21 cellular contexts compared by ENCODE assay signal in genomic region chr5:138824516-138824915, GRCh38. TPM values are rescaled to one million over a fixed set of nuclear protein-coding genes. Genes with fewer than 3 reads are reported as not detected.
A peak's percentile ranks its signal among the peaks of the same experiment; 100 is the strongest.
DNase-seq lines count a peak whose midpoint lies in the region; ATAC-seq, FAIRE-seq and TF ChIP-seq lines count a peak whose summit lies in the region.
"Had no signal": no experiment of that assay in that cellular context is flagged by ENCODE, and none has a peak within 500 bp of the region (broad histone marks: within the 10 kb centered on the region; RNA-seq: fewer than 3 reads in every experiment).

No MANE protein-coding gene starts in this region.

- peaks cover 14% of the 10 kb centered on the region for H3K27me3 Mint-ChIP-seq in CD8-positive, alpha-beta T cell (ENCODE audit: low read depth)
- H3K27me3 Mint-ChIP-seq: activated CD4-positive, alpha-beta T cell treated with anti-CD3 and anti-CD28 coated beads, Interleukin-2, amount 10 ng/mL, durations not matched to agents 24 days and 14 days; activated T-helper 17 cell treated with anti-CD3 and anti-CD28 coated beads, Interleukin-2, amount 50 U/mL, for 72 hours had no signal

- H3K27ac Mint-ChIP-seq in CD8-positive, alpha-beta T cell: no peak overlapping the region
- H3K27ac Mint-ChIP-seq: activated CD4-positive, alpha-beta T cell treated with anti-CD3 and anti-CD28 coated beads, Interleukin-2, amount 10 ng/mL, durations not matched to agents 24 days and 14 days; activated T-helper 17 cell treated with anti-CD3 and anti-CD28 coated beads, Interleukin-2, amount 50 U/mL, for 72 hours had no signal

- no peak for TF ChIP-seq POLR2A in A549 (IDR thresholded peaks at IDR 0.05; ENCODE audit: low read length)

- CTCF ChIA-PET in A549 (lab: Yijun Ruan, JAX): interaction anchor here (0.6 to 3.1 kb wide), 22 partner anchors 8 to 568 kb away, joined by 3 to 26 read pairs (median 3); no protein-coding TSS in a partner anchor
- CTCF ChIA-PET in A673 (lab: Charles Lee): interaction anchor here (0.7 kb wide), 1 partner anchor 8 kb away, joined by 4 read pairs; no protein-coding TSS in a partner anchor
- CTCF ChIA-PET in CD8-positive, alpha-beta T cell (lab: Charles Lee): interaction anchor here (0.7 to 2.7 kb wide), 12 partner anchors 11 to 437 kb away, joined by 3 to 28 read pairs (median 4); no protein-coding TSS in a partner anchor

- intact Hi-C loops in A673 (cut with micrococcal nuclease; ENCODE audit: unreplicated experiment) (loop anchor here (10.0 kb wide), 1 partner anchor 440 kb away; no protein-coding TSS in a partner anchor), right cardiac atrium (cut with DNase I) (no loop called here)
- intact Hi-C loops in CD8-positive, alpha-beta T cell (cut with DNase I, micrococcal nuclease): no loop called here

- no peak for FAIRE-seq in A549 (lab: Jason Lieb, UNC)
- FAIRE-seq: islet of Langerhans had no signal

- H3K36me3 ChIP-seq in A673 (ENCODE audit: insufficient read depth, low read length, poor library complexity, severe bottlenecking): peaks cover 4% of the 10 kb centered on the region
- no peaks in the 10 kb centered on the region for H3K36me3 ChIP-seq in CD8-positive, alpha-beta T cell (ENCODE audit: insufficient read depth, low read length)

- TF ChIP-seq CTCF in A549 (IDR thresholded peaks at IDR 0.05) (no peak), A673 (conservative IDR thresholded peaks at IDR 0.05; ENCODE audit: low read depth, low read length) (no peak)
- no peak for TF ChIP-seq CTCF in CD8-positive, alpha-beta T cell (IDR thresholded peaks at IDR 0.05)

- H3K4me1 ChIP-seq in A549: no peaks in the 10 kb centered on the region
- peaks cover 4% of the 10 kb centered on the region for H3K4me1 ChIP-seq in A673 (ENCODE audit: insufficient read depth, low read length, poor library complexity, severe bottlenecking)
- H3K4me1 ChIP-seq in right cardiac atrium (ENCODE audit: control insufficient read depth, insufficient read depth, low read length): peaks cover 9% of the 10 kb centered on the region
- no peaks in the 10 kb centered on the region for H3K4me1 ChIP-seq in CD8-positive, alpha-beta T cell (ENCODE audit: insufficient read depth, low read length)
- H3K4me1 ChIP-seq: upper lobe of right lung had no signal

- no peaks in the 10 kb centered on the region for H3K9me3 Mint-ChIP-seq in CD8-positive, alpha-beta T cell
- H3K9me3 Mint-ChIP-seq: activated CD4-positive, alpha-beta T cell treated with anti-CD3 and anti-CD28 coated beads, Interleukin-2, amount 10 ng/mL, durations not matched to agents 24 days and 14 days; activated T-helper 17 cell treated with anti-CD3 and anti-CD28 coated beads, Interleukin-2, amount 50 U/mL, for 72 hours; neural crest cell had no signal

- H3K4me2 ChIP-seq in A549: no peak overlapping the region

- no peak for TF ChIP-seq RAD21 in A549 (conservative IDR thresholded peaks at IDR 0.05 in 1 of 2, IDR thresholded peaks at IDR 0.05 in 1 of 2)

- H3K27ac ChIP-seq in A549 (no peak overlapping the region), A673 (ENCODE audit: low read depth, low read length, poor library complexity, severe bottlenecking) (peak overlapping the region; percentile 11), right cardiac atrium (ENCODE audit: low read length) (peak overlapping the region; percentile 13)
- no peak overlapping the region for H3K27ac ChIP-seq in CD8-positive, alpha-beta T cell (ENCODE audit: low read depth, low read length)
- H3K27ac ChIP-seq: epithelial cell of prostate, upper lobe of right lung had no signal

- H3K9me3 ChIP-seq in A549 (no peaks in the 10 kb centered on the region), A673 (ENCODE audit: low read depth, low read length, poor library complexity, severe bottlenecking) (no peaks in the 10 kb centered on the region), right cardiac atrium (ENCODE audit: control insufficient read depth, low read length) (no peaks in the 10 kb centered on the region)
- H3K9me3 ChIP-seq in CD8-positive, alpha-beta T cell (ENCODE audit: low read length): no peaks in the 10 kb centered on the region
- H3K9me3 ChIP-seq: upper lobe of right lung had no signal

- POLR2A ChIA-PET in A549 (lab: Yijun Ruan, JAX) (no interaction called here), A673 (lab: Charles Lee; ENCODE audit: low non-redundant PET) (no interaction called here)
- POLR2A ChIA-PET in CD8-positive, alpha-beta T cell (lab: Charles Lee): interaction anchor here (0.6 kb wide), 1 partner anchor 83 kb away, joined by 11 read pairs; no protein-coding TSS in a partner anchor

- TF ChIP-seq EP300 in A549 (IDR thresholded peaks at IDR 0.05): no peak

- H3K36me3 Mint-ChIP-seq in CD8-positive, alpha-beta T cell: no peaks in the 10 kb centered on the region

- no peak overlapping the region for H3K4me3 ChIP-seq in A549
- H3K4me3 ChIP-seq in A673 (ENCODE audit: low read depth, low read length, poor library complexity, severe bottlenecking): no peak overlapping the region
- no peak overlapping the region for H3K4me3 ChIP-seq in right cardiac atrium (ENCODE audit: low read length)
- no peak overlapping the region for H3K4me3 ChIP-seq in CD8-positive, alpha-beta T cell (ENCODE audit: low read depth, low read length)
- H3K4me3 ChIP-seq: coronary artery, upper lobe of right lung had no signal

- DNase-seq in A549 (ENCODE audit: low read depth in 1 of 2, low spot score in 1 of 2) (no peak), A673 (ENCODE audit: low spot score) (no peak), amniotic epithelial cell (ENCODE audit: low read depth) (peak; percentile 52), right cardiac atrium (peak; percentile 55 to 74 (median 69)), NCI-H774 (lab: John Stamatoyannopoulos, UW) (no peak)
- no peak for DNase-seq in CD8-positive, alpha-beta T cell
- DNase-seq: activated CD4-positive, alpha-beta T cell treated with anti-CD3 and anti-CD28 coated beads, Interleukin-2, amount 10 ng/mL, durations not matched to agents 24 days and 14 days; anterior cingulate cortex; DMS79 treated with DMSO at 0.1 percent for 48 hours; head of caudate nucleus; mesendoderm; upper lobe of right lung had no signal

- H3K4me1 Mint-ChIP-seq in CD8-positive, alpha-beta T cell (ENCODE audit: low read depth): no peaks in the 10 kb centered on the region
- H3K4me1 Mint-ChIP-seq: activated T-helper 17 cell treated with anti-CD3 and anti-CD28 coated beads, Interleukin-2, amount 50 U/mL, for 72 hours; neural crest cell had no signal

- no TSS peak for BruUV-seq in A673 (replicated peaks; lab: Mats Ljungman, UMichigan)

- ATAC-seq in A549: peak; percentile 58; a peak in 5 of 6 replicates
- ATAC-seq in right cardiac atrium: peak; percentile 72 to 90
- ATAC-seq in CD8-positive, alpha-beta T cell: no peak
- ATAC-seq in GM18502 (IDR thresholded peaks at IDR 0.05; ENCODE audit: poor library complexity, unreplicated experiment): no peak
- ATAC-seq in GM19351 (IDR thresholded peaks at IDR 0.05; ENCODE audit: unreplicated experiment): no peak
- ATAC-seq: activated T-helper 17 cell treated with anti-CD3 and anti-CD28 coated beads, Interleukin-2, amount 50 U/mL, for 72 hours; upper lobe of right lung had no signal

- H3K27me3 ChIP-seq in A673 (replicated peaks; ENCODE audit: insufficient read depth, low read depth, low read length, poor library complexity) (no peaks in the 10 kb centered on the region), right cardiac atrium (ENCODE audit: control insufficient read depth, insufficient read depth) (no peaks in the 10 kb centered on the region)
- no peaks in the 10 kb centered on the region for H3K27me3 ChIP-seq in CD8-positive, alpha-beta T cell (ENCODE audit: insufficient read depth, low read length)
- H3K27me3 ChIP-seq: upper lobe of right lung had no signal

- 77% methylated on average over 7 of the region's 7 CpGs for WGBS in A549 (ENCODE audit: missing lambda C conversion rate)
- 56% methylated on average over 7 of the region's 7 CpGs for WGBS in right cardiac atrium

- no peak overlapping the region for H3K4me3 Mint-ChIP-seq in CD8-positive, alpha-beta T cell
- H3K4me3 Mint-ChIP-seq: activated CD4-positive, alpha-beta T cell treated with anti-CD3 and anti-CD28 coated beads, Interleukin-2, amount 10 ng/mL, durations not matched to agents 24 days and 14 days; activated T-helper 17 cell treated with anti-CD3 and anti-CD28 coated beads, Interleukin-2, amount 50 U/mL, for 72 hours; CD14-positive monocyte; neural crest cell had no signal

TF ChIP-seq in A549, 52 proteins besides CTCF, POLR2A, EP300 and RAD21:
- TF ChIP-seq RARB (CRISPR knock-in tag; IDR thresholded peaks at IDR 0.05): no peak
- no peak for TF ChIP-seq HDAC2 (IDR thresholded peaks at IDR 0.05)
- TF ChIP-seq MAX (IDR thresholded peaks at IDR 0.05): no peak
- no peak for TF ChIP-seq KDM5A (IDR thresholded peaks at IDR 0.05)
- TF ChIP-seq NR3C1 (IDR thresholded peaks at IDR 0.05): no peak
- TF ChIP-seq ZSCAN20 (CRISPR knock-in tag; IDR thresholded peaks at IDR 0.05): no peak

RNA-seq across cellular contexts. Expression of gene LRRTM2, which starts 50.6 kb away (rescaled TPM):
- not detected in 2 replicates for polyA plus RNA-seq in A549 (2011; rRNA removed)
- polyA plus RNA-seq in A549 (2012; cell fraction: cytosol; rRNA removed): not detected in 2 replicates
- polyA plus RNA-seq in A549 (2012; cell fraction: nucleus; rRNA removed): 0.02 TPM in 1 of 2 replicates, not detected in the other
- not detected in 3 replicates for polyA plus RNA-seq in A549 (2017; fragmentation: RNase III; extraction: RNeasy Plus Mini Kit Qiagen cat#74134 plus additional on column Dnase treatment)
- not detected in 2 replicates for polyA minus RNA-seq in A549 (2011; rRNA and poly(A)+ RNA removed)
- 0.39 and 0.67 TPM in 2 replicates for total RNA-seq in A673 (2021)
- total RNA-seq in right cardiac atrium: under 1 TPM in 2 of 4 donors, not detected in 2; 0.17 to 0.31 TPM
- polyA plus RNA-seq in right cardiac atrium: 0.07 TPM
- under 1 TPM in 1 of 2 experiments, not detected in 1; 0.28 TPM for total RNA-seq in CD8-positive, alpha-beta T cell
- total RNA-seq: M059J had no signal

Comparison
In these comparisons a context has a peak if more than half of its experiments do, and no peak if none do; other contexts are left out.
1. ATAC-seq: peak in A549 (2 of 2) and right cardiac atrium (2 of 2); none in CD8-positive, alpha-beta T cell (single experiment), GM18502 (single experiment) and GM19351 (single experiment).
2. DNase-seq: peak in amniotic epithelial cell (single experiment) and right cardiac atrium (3 of 3); none in A549 (0 of 2), A673 (single experiment), NCI-H774 (single experiment) and CD8-positive, alpha-beta T cell (0 of 7).
3. H3K27ac ChIP-seq: peak in A673 (single experiment) and right cardiac atrium (single experiment); none in A549 (0 of 2) and CD8-positive, alpha-beta T cell (single experiment).